Comparison of ENCODE assay signal across 9 cellular contexts in the genomic region with DNA sequence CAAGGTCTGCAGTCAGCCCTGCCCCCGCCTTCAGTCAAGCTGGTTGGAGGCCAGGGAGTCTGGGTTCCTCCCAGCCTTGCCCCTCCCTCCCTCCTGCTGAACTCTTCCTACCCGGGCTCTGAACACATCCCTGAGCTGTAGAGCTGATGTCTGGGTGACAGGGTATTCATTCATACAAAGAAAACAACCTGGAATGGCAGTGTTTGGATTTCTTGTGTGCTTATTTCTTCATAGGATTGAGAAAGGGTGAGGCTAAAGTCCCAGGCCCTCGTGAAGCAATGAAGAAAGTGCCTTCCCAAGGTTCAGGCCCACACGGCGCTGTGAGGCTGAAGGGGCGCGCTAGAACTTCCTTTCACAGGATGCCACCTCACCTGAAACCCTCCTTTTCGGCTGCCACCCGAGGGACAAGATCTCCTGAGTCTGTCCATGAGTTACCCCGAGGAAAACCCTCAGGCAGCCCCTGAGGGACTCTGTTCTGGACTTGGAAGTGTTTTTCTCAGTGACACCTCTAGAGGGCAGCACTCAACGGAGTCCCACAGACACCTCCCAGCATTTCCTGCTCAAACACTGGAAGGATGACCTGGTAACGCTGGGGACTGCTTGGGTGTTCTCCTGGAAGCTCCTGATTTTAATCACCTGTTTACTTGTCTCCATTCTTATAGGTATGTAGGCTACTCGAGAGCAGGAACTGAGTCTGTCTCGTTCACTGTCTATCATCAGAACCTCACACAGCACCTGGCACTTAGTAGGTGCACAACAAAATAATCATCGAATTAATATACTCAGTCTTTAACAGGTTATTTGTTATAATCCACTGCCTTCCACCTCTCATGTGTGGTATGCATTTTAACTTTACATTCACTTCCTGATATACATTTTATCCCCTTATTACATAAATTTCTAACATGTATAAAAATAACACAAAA. TPM values are rescaled to one million over a fixed set of nuclear protein-coding genes. Genes with fewer than 3 reads are reported as not detected.
A peak's percentile ranks its signal among the peaks of the same experiment; 100 is the strongest.
DNase-seq lines count a peak whose midpoint lies in the region; ATAC-seq, FAIRE-seq and TF ChIP-seq lines count a peak whose summit lies in the region.
"Had no signal": no experiment of that assay in that cellular context is flagged by ENCODE, and none has a peak within 500 bp of the region (broad histone marks: within the 10 kb centered on the region; RNA-seq: fewer than 3 reads in every experiment).

No MANE protein-coding gene starts in this region.

- no peaks in the 10 kb centered on the region for H3K27me3 Mint-ChIP-seq in Caco-2 (ENCODE audit: insufficient read depth, unreplicated experiment)

- no peaks in the 10 kb centered on the region for H3K36me3 ChIP-seq in Caco-2 (ENCODE audit: control insufficient read depth, insufficient read depth, low read length)

- CTCF ChIA-PET in Caco-2 (lab: Charles Lee) = no interaction called here

- peaks cover 2% of the 10 kb centered on the region for H3K9me3 Mint-ChIP-seq in Caco-2 (ENCODE audit: unreplicated experiment)

- TSS peak; percentile 54 for BruUV-seq in Caco-2 (replicated peaks; lab: Mats Ljungman, UMichigan)

- no peaks in the 10 kb centered on the region for H3K9me3 ChIP-seq in Caco-2

- H3K27me3 ChIP-seq in Caco-2 (replicated peaks; ENCODE audit: control insufficient read depth, insufficient read depth, low read length) = no peaks in the 10 kb centered on the region
- no peaks in the 10 kb centered on the region for H3K27me3 ChIP-seq in HL-60 (ENCODE audit: insufficient read depth, poor library complexity, severe bottlenecking)

- ATAC-seq in GM19395 (IDR thresholded peaks at IDR 0.05; ENCODE audit: unreplicated experiment) (peak; percentile 95), Right ventricle myocardium superior (ENCODE audit: poor library complexity) (peak; percentile 71), sciatic nerve (peak; percentile 74), HG03196 (IDR thresholded peaks at IDR 0.05; ENCODE audit: unreplicated experiment) (no peak)

- TF ChIP-seq CTCF in Caco-2 (IDR thresholded peaks at IDR 0.05; ENCODE audit: insufficient read depth in 1 of 2, low read depth in 1 of 2, low read length in 1 of 2, severe bottlenecking in 1 of 2, unreplicated experiment in 1 of 2) (peak; percentile 47 to 74), HL-60 (IDR thresholded peaks at IDR 0.05; ENCODE audit: insufficient read depth, low read length) (peak; percentile 54)

- peaks cover 7% of the 10 kb centered on the region; the same call in 1 of the 2 replicates for H3K4me1 ChIP-seq in Caco-2

- H3K4me3 ChIP-seq in Caco-2 (ENCODE audit: low read depth, low read length) = no peak overlapping the region
- no peak overlapping the region for H3K4me3 ChIP-seq in HL-60 (replicated peaks; ENCODE audit: insufficient read depth, low read length)

- no peaks in the 10 kb centered on the region for H3K36me3 Mint-ChIP-seq in Caco-2 (ENCODE audit: insufficient read depth, unreplicated experiment)

- peaks cover 8% of the 10 kb centered on the region for H3K4me1 Mint-ChIP-seq in Caco-2 (ENCODE audit: low read depth, unreplicated experiment)

- POLR2A ChIA-PET in Caco-2 (lab: Charles Lee) = no interaction called here

- H3K27ac Mint-ChIP-seq in Caco-2 (ENCODE audit: unreplicated experiment) = no peak overlapping the region

- DNase-seq in Caco-2 (peak; percentile 59 to 67), HL-60 (ENCODE audit: low read depth in 1 of 2, low spot score in 1 of 2) (peak; percentile 8 to 32), RCC 7860 (ENCODE audit: low spot score) (peak; percentile 33), Right ventricle myocardium superior (no peak), sciatic nerve (ENCODE audit: low spot score) (no peak)
- peak; percentile 37 for DNase-seq in activated naive CD4-positive, alpha-beta T cell treated with Interleukin-2 at 50 U/mL for 16 hours

- intact Hi-C loops in Caco-2 (cut with micrococcal nuclease; ENCODE audit: unreplicated experiment) (no loop called here), Right ventricle myocardium superior (cut with DNase I) (no loop called here), sciatic nerve (cut with DNase I) (no loop called here)

- no peak overlapping the region for H3K4me3 Mint-ChIP-seq in Caco-2 (ENCODE audit: unreplicated experiment)

- H3K27ac ChIP-seq in HL-60 (replicated peaks) = no peak overlapping the region

- no peak for FAIRE-seq in RCC 7860 (lab: Jason Lieb, UNC)

RNA-seq across cellular contexts. Expression of a gene that starts 11.8 kb away (rescaled TPM):
- 7.7 and 11.2 TPM in 2 replicates for total RNA-seq in Caco-2 (2022)
- not detected for total RNA-seq in Right ventricle myocardium superior
- total RNA-seq in sciatic nerve = 0.49 TPM
- total RNA-seq: T-helper 2 cell treated with Interferon-gamma antibody and Interleukin-4, amounts not matched to agents 100 ng/mL and 5 ng/mL, for 36 hours had no signal

RNA-seq across cellular contexts. Expression of a gene that starts 25.2 kb away (rescaled TPM):
- total RNA-seq in Caco-2 (2022) (not detected in 2 replicates), Right ventricle myocardium superior (not detected), sciatic nerve (not detected)
- total RNA-seq: T-helper 2 cell treated with Interferon-gamma antibody and Interleukin-4, amounts not matched to agents 100 ng/mL and 5 ng/mL, for 36 hours had no signal

RNA-seq across cellular contexts. Expression of a gene that starts 52.2 kb away (rescaled TPM):
- total RNA-seq in Caco-2 (2022) = 51.6 and 65.4 TPM in 2 replicates
- total RNA-seq in Right ventricle myocardium superior = not detected
- not detected for total RNA-seq in sciatic nerve
- total RNA-seq: T-helper 2 cell treated with Interferon-gamma antibody and Interleukin-4, amounts not matched to agents 100 ng/mL and 5 ng/mL, for 36 hours had no signal

Comparison
In these comparisons a context has a peak if more than half of its experiments do, and no peak if none do; other contexts are left out.
1. DNase-seq: peak in Caco-2 (2 of 2), HL-60 (2 of 2), RCC 7860 (single experiment) and activated naive CD4-positive, alpha-beta T cell treated with Interleukin-2 at 50 U/mL for 16 hours (single experiment); none in Right ventricle myocardium superior (single experiment) and sciatic nerve (single experiment).
2. RNA of a gene that starts 52.2 kb away (total RNA-seq): 51.6 to 65.4 TPM in Caco-2; not detected in Right ventricle myocardium superior (single experiment) and not detected in sciatic nerve (single experiment); every median in the first group is over 10 times any median in the second.